In the genomic region with DNA sequence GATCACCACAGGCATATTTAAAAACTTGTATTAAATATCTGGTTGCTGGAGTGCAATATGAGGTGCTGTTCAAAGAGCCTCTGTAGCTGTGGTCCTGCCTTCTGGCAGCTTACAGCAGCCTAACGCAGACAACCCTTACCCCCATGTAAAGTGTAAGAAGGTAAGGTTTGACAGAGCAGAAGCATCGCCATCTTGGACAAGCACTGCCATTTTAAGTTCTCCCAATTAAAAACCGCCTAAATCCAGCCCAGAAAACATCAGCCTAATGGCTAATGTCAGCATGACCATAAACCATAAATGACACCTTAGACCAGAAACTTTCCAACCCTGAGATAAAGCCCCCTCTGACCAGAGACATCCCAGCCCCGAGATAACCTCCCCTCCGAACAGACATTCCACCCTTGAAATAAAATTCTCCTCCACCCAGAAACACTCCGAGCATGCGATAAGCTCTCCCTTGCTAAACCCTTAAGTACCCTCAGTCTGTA, we compare ENCODE assay signal across 23 cellular contexts. TPM values are rescaled to one million over a fixed set of nuclear protein-coding genes. Genes with fewer than 3 reads are reported as not detected.
A peak's percentile ranks its signal among the peaks of the same experiment; 100 is the strongest.
DNase-seq lines count a peak whose midpoint lies in the region; ATAC-seq and TF ChIP-seq lines count a peak whose summit lies in the region.
"Had no signal": no experiment of that assay in that cellular context is flagged by ENCODE, and none has a peak within 500 bp of the region (broad histone marks: within the 10 kb centered on the region; RNA-seq: fewer than 3 reads in every experiment).

No MANE protein-coding gene starts in this region.

- H4K20me1 ChIP-seq in BLaER1 = no peaks in the 10 kb centered on the region
- no peaks in the 10 kb centered on the region for H4K20me1 ChIP-seq in BLaER1 treated with 17β-estradiol and CSF1 and Interleukin-3, amounts not matched to agents 10 nM and 100 nM

- H3K36me3 Mint-ChIP-seq in WTC11 = peaks cover 33% of the 10 kb centered on the region
- H3K36me3 Mint-ChIP-seq in immature natural killer cell = peaks cover 16 to 19% (median 18%) of the 10 kb centered on the region in 3 donors
- H3K36me3 Mint-ChIP-seq in activated naive CD8-positive, alpha-beta T cell treated with anti-CD3 and anti-CD28 coated beads for 36 hours = peaks cover 33% of the 10 kb centered on the region

- peaks cover 22% of the 10 kb centered on the region for H3K9me3 ChIP-seq in BLaER1
- peaks cover 0 to 35% (median 24%) of the 10 kb centered on the region in 11 experiments; a peak in 17 of 22 replicates for H3K9me3 ChIP-seq in BLaER1 treated with 17β-estradiol and CSF1 and Interleukin-3, amounts not matched to agents 10 nM and 100 nM (replicated peaks in 1 of 11)

- H3K9ac ChIP-seq in BLaER1 = peak overlapping the region; percentile 71; the same call in 1 of the 2 replicates
- H3K9ac ChIP-seq in BLaER1 treated with 17β-estradiol and CSF1 and Interleukin-3, amounts not matched to agents 10 nM and 100 nM = peak overlapping the region in 6 of 11 experiments; percentile 71 to 79 (median 74); a peak in 7 of 22 replicates

- no peak overlapping the region for H3K4me3 Mint-ChIP-seq in WTC11
- H3K4me3 Mint-ChIP-seq in immature natural killer cell = peak overlapping the region in 4 of 5 donors; percentile 22 to 61 (median 27)
- no peak overlapping the region for H3K4me3 Mint-ChIP-seq in activated naive CD8-positive, alpha-beta T cell treated with anti-CD3 and anti-CD28 coated beads for 36 hours
- H3K4me3 Mint-ChIP-seq: CD8-positive, alpha-beta memory T cell had no signal

- ATAC-seq in WTC11 = no peak

- peak overlapping the region; percentile 90 for H3K27ac ChIP-seq in BLaER1
- peak overlapping the region in 10 of 11 experiments; percentile 82 to 97 (median 86); a peak in 19 of 22 replicates for H3K27ac ChIP-seq in BLaER1 treated with 17β-estradiol and CSF1 and Interleukin-3, amounts not matched to agents 10 nM and 100 nM

- peaks cover 17% of the 10 kb centered on the region for H3K9me3 Mint-ChIP-seq in WTC11
- H3K9me3 Mint-ChIP-seq in immature natural killer cell = peaks cover 0 to 2% (median 0%) of the 10 kb centered on the region in 6 donors
- no peaks in the 10 kb centered on the region for H3K9me3 Mint-ChIP-seq in activated naive CD8-positive, alpha-beta T cell treated with anti-CD3 and anti-CD28 coated beads for 36 hours
- H3K9me3 Mint-ChIP-seq: CD8-positive, alpha-beta memory T cell had no signal

- DNase-seq in WTC11 (ENCODE audit: low spot score) (no peak), immature natural killer cell (no peak), NCI-H1092 (lab: John Stamatoyannopoulos, UW) (no peak)
- no peak for DNase-seq in activated naive CD8-positive, alpha-beta T cell treated with anti-CD3 and anti-CD28 coated beads for 36 hours
- DNase-seq in activated CD8-positive, alpha-beta memory T cell treated with anti-CD3 and anti-CD28 coated beads, Interleukin-2, amount 50 U/mL, for 48 hours = no peak
- DNase-seq: ACHN; C1 segment of cervical spinal cord; Calu3; CD8-positive, alpha-beta memory T cell; DMS153; GDM1; H7; IMR-90; NCI-H1105 treated with DMSO at 0.1 percent for 48 hours; NCI-H2029 treated with DMSO at 0.1 percent for 48 hours; NCI-H2171 treated with DMSO at 0.1 percent for 48 hours; NCI-H524 treated with DMSO at 0.1 percent for 48 hours; NCI-H82; Right ventricle myocardium superior had no signal

- POLR2A ChIA-PET in WTC11 (lab: Charles Lee) = no interaction called here

- no peaks in the 10 kb centered on the region for H3K27me3 ChIP-seq in BLaER1
- no peaks in the 10 kb centered on the region for H3K27me3 ChIP-seq in BLaER1 treated with 17β-estradiol and CSF1 and Interleukin-3, amounts not matched to agents 10 nM and 100 nM

- no peak for TF ChIP-seq CTCF in WTC11 (IDR thresholded peaks at IDR 0.05)

- CTCF ChIA-PET in WTC11 (lab: Charles Lee) = no interaction called here

- peaks cover 39% of the 10 kb centered on the region for H3K4me1 Mint-ChIP-seq in WTC11
- peaks cover 17 to 34% of the 10 kb centered on the region in 2 donors for H3K4me1 Mint-ChIP-seq in immature natural killer cell
- peaks cover 12% of the 10 kb centered on the region for H3K4me1 Mint-ChIP-seq in activated naive CD8-positive, alpha-beta T cell treated with anti-CD3 and anti-CD28 coated beads for 36 hours

- H3K27me3 Mint-ChIP-seq in WTC11 (ENCODE audit: low read depth) = no peaks in the 10 kb centered on the region
- H3K27me3 Mint-ChIP-seq in immature natural killer cell (ENCODE audit: low read depth in 3 of 3) = peaks cover 0 to 1% (median 0%) of the 10 kb centered on the region in 3 donors
- H3K27me3 Mint-ChIP-seq in activated naive CD8-positive, alpha-beta T cell treated with anti-CD3 and anti-CD28 coated beads for 36 hours = no peaks in the 10 kb centered on the region
- H3K27me3 Mint-ChIP-seq: CD8-positive, alpha-beta memory T cell had no signal

- peak overlapping the region; percentile 87 for H3K4me2 ChIP-seq in BLaER1
- H3K4me2 ChIP-seq in BLaER1 treated with 17β-estradiol and CSF1 and Interleukin-3, amounts not matched to agents 10 nM and 100 nM = peak overlapping the region; percentile 76 to 98 (median 89); a peak in 21 of 22 replicates

- H3K4me3 ChIP-seq in BLaER1 = peak overlapping the region; percentile 59; the same call in 1 of the 2 replicates
- H3K4me3 ChIP-seq in BLaER1 treated with 17β-estradiol and CSF1 and Interleukin-3, amounts not matched to agents 10 nM and 100 nM = peak overlapping the region in 3 of 10 experiments; percentile 1 to 52 (median 50); a peak in 3 of 20 replicates

- peaks cover 49% of the 10 kb centered on the region for H3K4me1 ChIP-seq in BLaER1
- peaks cover 30 to 60% (median 50%) of the 10 kb centered on the region in 10 experiments for H3K4me1 ChIP-seq in BLaER1 treated with 17β-estradiol and CSF1 and Interleukin-3, amounts not matched to agents 10 nM and 100 nM

- H3K27ac Mint-ChIP-seq in WTC11 (peak overlapping the region; percentile 83; the same call in 1 of the 2 replicates), immature natural killer cell (peak overlapping the region in 2 of 6 donors; percentile 37 to 75)
- H3K27ac Mint-ChIP-seq in activated naive CD8-positive, alpha-beta T cell treated with anti-CD3 and anti-CD28 coated beads for 36 hours = no peak overlapping the region

- peaks cover 29% of the 10 kb centered on the region for H3K36me3 ChIP-seq in BLaER1
- H3K36me3 ChIP-seq in BLaER1 treated with 17β-estradiol and CSF1 and Interleukin-3, amounts not matched to agents 10 nM and 100 nM = peaks cover 0 to 51% (median 35%) of the 10 kb centered on the region in 11 experiments; a peak in 16 of 22 replicates

TF ChIP-seq in WTC11, 78 proteins besides CTCF, POLR2A, EP300 and RAD21 (continues in another document):
- TF ChIP-seq, protein P1, sequence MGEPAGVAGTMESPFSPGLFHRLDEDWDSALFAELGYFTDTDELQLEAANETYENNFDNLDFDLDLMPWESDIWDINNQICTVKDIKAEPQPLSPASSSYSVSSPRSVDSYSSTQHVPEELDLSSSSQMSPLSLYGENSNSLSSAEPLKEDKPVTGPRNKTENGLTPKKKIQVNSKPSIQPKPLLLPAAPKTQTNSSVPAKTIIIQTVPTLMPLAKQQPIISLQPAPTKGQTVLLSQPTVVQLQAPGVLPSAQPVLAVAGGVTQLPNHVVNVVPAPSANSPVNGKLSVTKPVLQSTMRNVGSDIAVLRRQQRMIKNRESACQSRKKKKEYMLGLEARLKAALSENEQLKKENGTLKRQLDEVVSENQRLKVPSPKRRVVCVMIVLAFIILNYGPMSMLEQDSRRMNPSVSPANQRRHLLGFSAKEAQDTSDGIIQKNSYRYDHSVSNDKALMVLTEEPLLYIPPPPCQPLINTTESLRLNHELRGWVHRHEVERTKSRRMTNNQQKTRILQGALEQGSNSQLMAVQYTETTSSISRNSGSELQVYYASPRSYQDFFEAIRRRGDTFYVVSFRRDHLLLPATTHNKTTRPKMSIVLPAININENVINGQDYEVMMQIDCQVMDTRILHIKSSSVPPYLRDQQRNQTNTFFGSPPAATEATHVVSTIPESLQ (CRISPR knock-in tag; IDR thresholded peaks at IDR 0.05) = no peak
- TF ChIP-seq, protein P2, sequence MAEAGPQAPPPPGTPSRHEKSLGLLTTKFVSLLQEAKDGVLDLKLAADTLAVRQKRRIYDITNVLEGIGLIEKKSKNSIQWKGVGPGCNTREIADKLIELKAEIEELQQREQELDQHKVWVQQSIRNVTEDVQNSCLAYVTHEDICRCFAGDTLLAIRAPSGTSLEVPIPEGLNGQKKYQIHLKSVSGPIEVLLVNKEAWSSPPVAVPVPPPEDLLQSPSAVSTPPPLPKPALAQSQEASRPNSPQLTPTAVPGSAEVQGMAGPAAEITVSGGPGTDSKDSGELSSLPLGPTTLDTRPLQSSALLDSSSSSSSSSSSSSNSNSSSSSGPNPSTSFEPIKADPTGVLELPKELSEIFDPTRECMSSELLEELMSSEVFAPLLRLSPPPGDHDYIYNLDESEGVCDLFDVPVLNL (CRISPR knock-in tag; IDR thresholded peaks at IDR 0.05; ENCODE audit: borderline replicate concordance, low read depth) = no peak
- TF ChIP-seq, protein P3, sequence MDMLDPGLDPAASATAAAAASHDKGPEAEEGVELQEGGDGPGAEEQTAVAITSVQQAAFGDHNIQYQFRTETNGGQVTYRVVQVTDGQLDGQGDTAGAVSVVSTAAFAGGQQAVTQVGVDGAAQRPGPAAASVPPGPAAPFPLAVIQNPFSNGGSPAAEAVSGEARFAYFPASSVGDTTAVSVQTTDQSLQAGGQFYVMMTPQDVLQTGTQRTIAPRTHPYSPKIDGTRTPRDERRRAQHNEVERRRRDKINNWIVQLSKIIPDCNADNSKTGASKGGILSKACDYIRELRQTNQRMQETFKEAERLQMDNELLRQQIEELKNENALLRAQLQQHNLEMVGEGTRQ (CRISPR knock-in tag; IDR thresholded peaks at IDR 0.05) = no peak
- TF ChIP-seq, protein P4, sequence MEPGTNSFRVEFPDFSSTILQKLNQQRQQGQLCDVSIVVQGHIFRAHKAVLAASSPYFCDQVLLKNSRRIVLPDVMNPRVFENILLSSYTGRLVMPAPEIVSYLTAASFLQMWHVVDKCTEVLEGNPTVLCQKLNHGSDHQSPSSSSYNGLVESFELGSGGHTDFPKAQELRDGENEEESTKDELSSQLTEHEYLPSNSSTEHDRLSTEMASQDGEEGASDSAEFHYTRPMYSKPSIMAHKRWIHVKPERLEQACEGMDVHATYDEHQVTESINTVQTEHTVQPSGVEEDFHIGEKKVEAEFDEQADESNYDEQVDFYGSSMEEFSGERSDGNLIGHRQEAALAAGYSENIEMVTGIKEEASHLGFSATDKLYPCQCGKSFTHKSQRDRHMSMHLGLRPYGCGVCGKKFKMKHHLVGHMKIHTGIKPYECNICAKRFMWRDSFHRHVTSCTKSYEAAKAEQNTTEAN (CRISPR knock-in tag; IDR thresholded peaks at IDR 0.05) = no peak
- TF ChIP-seq ZNF121 (CRISPR knock-in tag; IDR thresholded peaks at IDR 0.05) (no peak), ESRRA (CRISPR knock-in tag; IDR thresholded peaks at IDR 0.05; ENCODE audit: borderline replicate concordance) (no peak)

RNA-seq across cellular contexts. Expression of a gene that starts 5.3 kb away (rescaled TPM):
- not detected in 3 replicates for total RNA-seq in WTC11 (2021)
- polyA plus RNA-seq in immature natural killer cell = not detected
- not detected for total RNA-seq in activated naive CD8-positive, alpha-beta T cell treated with anti-CD3 and anti-CD28 coated beads for 36 hours
- total RNA-seq: CD8-positive, alpha-beta memory T cell; Daoy; IMR-90; Right ventricle myocardium superior; SK-MEL-5 had no signal
- polyA plus RNA-seq: CD8-positive, alpha-beta memory T cell; IMR-90 had no signal

Comparison
In these comparisons a context has a peak if more than half of its experiments do, and no peak if none do; other contexts are left out.
1. H3K4me3 Mint-ChIP-seq: peak in immature natural killer cell (4 of 5); none in WTC11 (single experiment) and activated naive CD8-positive, alpha-beta T cell treated with anti-CD3 and anti-CD28 coated beads for 36 hours (single experiment).